ENCODE assay signal across 8 cellular contexts in the genomic region with DNA sequence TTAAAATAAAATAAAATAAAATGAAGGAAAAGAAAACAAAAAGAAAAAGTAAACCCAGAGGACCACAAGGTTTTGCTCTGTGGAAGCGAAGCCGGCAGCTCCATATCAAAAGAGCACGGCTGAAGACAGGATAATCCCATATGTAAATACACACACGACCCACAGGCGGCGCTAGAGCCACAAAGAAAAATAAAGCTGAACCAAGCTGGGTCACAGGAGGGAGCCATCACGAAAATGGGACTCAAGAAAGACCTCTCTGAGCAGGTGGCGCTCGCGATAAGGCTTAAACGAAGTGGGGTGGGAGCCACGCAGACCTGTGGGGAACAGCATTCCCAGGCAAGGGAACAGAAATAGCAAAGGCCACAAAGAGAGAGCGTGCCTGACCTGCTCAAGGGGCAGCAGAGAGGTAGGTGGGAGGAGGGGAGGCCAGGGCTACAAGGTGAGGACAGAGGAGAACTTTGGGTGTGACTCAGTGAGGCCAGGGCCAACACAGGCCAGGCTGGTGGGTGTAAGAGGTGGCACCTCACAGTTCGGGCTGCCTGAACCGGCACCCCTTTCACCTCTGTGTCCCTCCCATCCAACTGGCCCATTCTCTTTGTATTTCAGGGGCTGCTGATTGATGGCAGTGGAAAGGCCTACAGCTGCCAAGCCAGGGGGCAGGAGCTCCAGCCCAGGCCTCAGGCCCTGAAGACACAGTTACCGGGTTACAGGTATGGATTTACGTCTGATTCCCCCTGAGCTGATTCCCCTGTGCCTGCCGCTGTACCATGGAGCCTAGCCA.
DNase-seq lines count a peak whose midpoint lies in the region; ATAC-seq and TF ChIP-seq lines count a peak whose summit lies in the region.

No MANE protein-coding gene starts in this region.

- ATAC-seq in HG03108 (IDR thresholded peaks at IDR 0.05; ENCODE audit: unreplicated experiment) (no peak), HG03460 (IDR thresholded peaks at IDR 0.05; ENCODE audit: unreplicated experiment) (no peak)

- peak; percentile 84 for TF ChIP-seq CTCF in GM12872 (IDR thresholded peaks at IDR 0.05; ENCODE audit: insufficient read depth, low read depth, low read length)

- peak; percentile 73 for DNase-seq in NCI-H1694 (lab: John Stamatoyannopoulos, UW)
- peak in 4 of 5 donors; percentile 27 to 83 (median 46) for DNase-seq in T-helper 1 cell
- peak; percentile 30 for DNase-seq in amniotic stem cell (lab: John Stamatoyannopoulos, UW)
- DNase-seq in hepatic stellate cell (ENCODE audit: low spot score): peak; percentile 66
- DNase-seq in stimulated activated CD4-positive, alpha-beta T cell treated with anti-CD3 and anti-CD28 coated beads, Interleukin-12 subunit alpha, Interleukin-12 subunit beta, amount 100 ng/mL, for 24 hours (ENCODE audit: low read depth in 2 of 2): peak; percentile 34 to 67
